Comparison of ENCODE assay signal across 23 cellular contexts in the genomic region with DNA sequence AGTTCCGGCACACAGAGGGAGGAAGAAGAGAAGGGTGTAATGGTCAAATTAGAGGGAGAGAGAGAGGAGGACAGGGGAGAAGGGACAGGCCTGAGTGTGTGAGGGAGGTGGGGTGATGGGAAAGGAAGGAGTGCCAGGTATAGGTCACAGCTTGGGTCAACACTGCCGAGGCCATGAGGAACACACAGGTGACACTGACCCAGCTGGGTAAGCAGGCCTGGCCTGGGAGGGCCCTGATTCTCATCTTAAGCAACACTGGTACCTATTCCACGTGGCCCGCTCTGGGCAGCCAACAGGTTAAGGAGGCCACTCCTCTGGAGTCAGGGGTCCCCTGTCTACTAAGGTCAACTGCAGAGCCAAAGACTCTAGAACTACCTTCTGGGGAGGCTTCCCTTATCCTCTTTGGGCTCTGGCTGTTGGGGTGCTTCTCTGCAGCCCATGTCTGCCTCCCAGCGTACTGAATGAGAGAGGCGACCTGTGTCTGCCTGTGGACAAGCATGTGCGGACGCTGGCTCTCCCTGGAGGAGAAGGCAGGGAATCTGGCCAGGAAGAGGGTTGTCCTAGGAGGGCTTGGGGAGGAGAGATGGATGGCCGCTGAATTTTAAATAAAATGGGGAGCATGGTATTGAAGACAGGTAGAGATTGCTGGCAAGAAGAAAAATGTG. TPM values are rescaled to one million over a fixed set of nuclear protein-coding genes. Genes with fewer than 3 reads are reported as not detected.
DNase-seq lines count a peak whose midpoint lies in the region; ATAC-seq and TF ChIP-seq lines count a peak whose summit lies in the region.
"Had no signal": no experiment of that assay in that cellular context is flagged by ENCODE, and none has a peak within 500 bp of the region (broad histone marks: within the 10 kb centered on the region; RNA-seq: fewer than 3 reads in every experiment).

No MANE protein-coding gene starts in this region.

- no peak for DNase-seq in T-helper 2 cell treated with Interferon-gamma antibody and Interleukin-4, amounts not matched to agents 5 μg/mL and 100 μg/mL, for 36 hours (ENCODE audit: low spot score)
- DNase-seq in T-helper 2 cell (no peak), amniotic epithelial cell (ENCODE audit: low read depth) (peak; percentile 13), right lobe of liver (peak in 2 of 3 donors; percentile 63 to 70), NCI-H2107 (lab: John Stamatoyannopoulos, UW) (no peak)
- DNase-seq in stimulated activated naive B cell treated with anti-CD40 and anti-IgM and Interleukin-4, amounts not matched to agents 10 μg/mL and 1 μg/mL and 100 μg/mL, for 72 hours = no peak
- DNase-seq: activated B cell treated with CpG ODN at 0.5 μM for 24 hours; activated CD4-positive, alpha-beta T cell treated with anti-CD3 and anti-CD28 coated beads, Interleukin-2, amount 50 U/mL, for 48 hours; activated effector memory CD4-positive, alpha-beta T cell treated with anti-CD3 and anti-CD28 coated beads, Interleukin-2, amount 50 U/mL, for 16 hours; CD8-positive, alpha-beta memory T cell; esophagus squamous epithelium; gastrocnemius medialis; immature natural killer cell; naive thymus-derived CD8-positive, alpha-beta T cell; NCI-H1048; NCI-H1694 treated with DMSO at 0.1 percent for 48 hours; NCI-H69 had no signal

- H3K4me1 ChIP-seq in right lobe of liver = peaks cover 0 to 27% (median 11%) of the 10 kb centered on the region in 4 donors
- H3K4me1 ChIP-seq: gastrocnemius medialis, parathyroid adenoma had no signal

- H3K27ac ChIP-seq in right lobe of liver = no peak overlapping the region
- H3K27ac ChIP-seq: esophagus squamous epithelium, gastrocnemius medialis, hepatocyte, parathyroid adenoma had no signal

- intact Hi-C loops in right lobe of liver (cut with DNase I) = no loop called here

- peak; percentile 34 to 78 (median 69) for ATAC-seq in right lobe of liver
- ATAC-seq in stimulated activated naive B cell treated with anti-CD40 and anti-IgM and Interleukin-4, amounts not matched to agents 10 μg/mL and 1 μg/mL and 100 μg/mL, for 72 hours (replicated peaks) = no peak
- no peak for ATAC-seq in SK-N-SH treated with all-trans-retinoic acid at 6 μM for 48 hours
- ATAC-seq in HG03095 (IDR thresholded peaks at IDR 0.05; ENCODE audit: unreplicated experiment) = no peak
- ATAC-seq: gastrocnemius medialis; naive thymus-derived CD8-positive, alpha-beta T cell; sciatic nerve had no signal

- TF ChIP-seq CTCF in right lobe of liver (IDR thresholded peaks at IDR 0.05) = no peak

- 78% methylated on average over 3 of the region's 9 CpGs for WGBS in right lobe of liver (ENCODE audit: insufficient coverage, low coverage, low lambda C conversion rate, missing lambda C conversion rate)

- H3K4me3 Mint-ChIP-seq in T-helper 2 cell treated with Interferon-gamma antibody and Interleukin-4, amounts not matched to agents 5 μg/mL and 100 μg/mL, for 36 hours = no peak overlapping the region
- H3K4me3 Mint-ChIP-seq in stimulated activated naive B cell treated with anti-CD40 and anti-IgM and Interleukin-4, amounts not matched to agents 10 μg/mL and 1 μg/mL and 100 μg/mL, for 72 hours = no peak overlapping the region
- H3K4me3 Mint-ChIP-seq: activated B cell treated with CpG ODN at 0.5 μM for 24 hours; CD8-positive, alpha-beta memory T cell; immature natural killer cell; naive thymus-derived CD8-positive, alpha-beta T cell; type B pancreatic cell had no signal

- TF ChIP-seq POLR2A in right lobe of liver (IDR thresholded peaks at IDR 0.05) = no peak

- peaks cover 47% of the 10 kb centered on the region for H3K4me1 Mint-ChIP-seq in T-helper 2 cell treated with Interferon-gamma antibody and Interleukin-4, amounts not matched to agents 5 μg/mL and 100 μg/mL, for 36 hours (ENCODE audit: low read depth)
- H3K4me1 Mint-ChIP-seq in stimulated activated naive B cell treated with anti-CD40 and anti-IgM and Interleukin-4, amounts not matched to agents 10 μg/mL and 1 μg/mL and 100 μg/mL, for 72 hours = peaks cover 28 to 58% of the 10 kb centered on the region in 2 donors
- H3K4me1 Mint-ChIP-seq: activated B cell treated with CpG ODN at 0.5 μM for 24 hours had no signal

- no peaks in the 10 kb centered on the region for H3K27me3 Mint-ChIP-seq in T-helper 2 cell treated with Interferon-gamma antibody and Interleukin-4, amounts not matched to agents 5 μg/mL and 100 μg/mL, for 36 hours (ENCODE audit: low read depth)
- no peaks in the 10 kb centered on the region for H3K27me3 Mint-ChIP-seq in stimulated activated naive B cell treated with anti-CD40 and anti-IgM and Interleukin-4, amounts not matched to agents 10 μg/mL and 1 μg/mL and 100 μg/mL, for 72 hours
- H3K27me3 Mint-ChIP-seq: CD8-positive, alpha-beta memory T cell; naive thymus-derived CD8-positive, alpha-beta T cell had no signal

- H3K9me3 ChIP-seq in right lobe of liver = no peaks in the 10 kb centered on the region
- H3K9me3 ChIP-seq: esophagus squamous epithelium, gastrocnemius medialis had no signal

- peaks cover 38% of the 10 kb centered on the region for H3K36me3 Mint-ChIP-seq in T-helper 2 cell treated with Interferon-gamma antibody and Interleukin-4, amounts not matched to agents 5 μg/mL and 100 μg/mL, for 36 hours (ENCODE audit: low read depth)
- peaks cover 0 to 2% of the 10 kb centered on the region in 2 donors for H3K36me3 Mint-ChIP-seq in stimulated activated naive B cell treated with anti-CD40 and anti-IgM and Interleukin-4, amounts not matched to agents 10 μg/mL and 1 μg/mL and 100 μg/mL, for 72 hours
- H3K36me3 Mint-ChIP-seq: CD8-positive, alpha-beta memory T cell; naive thymus-derived CD8-positive, alpha-beta T cell; type B pancreatic cell had no signal

- H3K36me3 ChIP-seq in right lobe of liver = no peaks in the 10 kb centered on the region
- H3K36me3 ChIP-seq: esophagus squamous epithelium, gastrocnemius medialis had no signal

- H3K27me3 ChIP-seq in right lobe of liver = no peaks in the 10 kb centered on the region
- H3K27me3 ChIP-seq: esophagus squamous epithelium, gastrocnemius medialis, hepatocyte had no signal

- no peak overlapping the region for H3K4me3 ChIP-seq in right lobe of liver
- H3K4me3 ChIP-seq: esophagus squamous epithelium, gastrocnemius medialis, hepatocyte had no signal

- no peaks in the 10 kb centered on the region for H3K9me3 Mint-ChIP-seq in T-helper 2 cell treated with Interferon-gamma antibody and Interleukin-4, amounts not matched to agents 5 μg/mL and 100 μg/mL, for 36 hours
- no peaks in the 10 kb centered on the region for H3K9me3 Mint-ChIP-seq in stimulated activated naive B cell treated with anti-CD40 and anti-IgM and Interleukin-4, amounts not matched to agents 10 μg/mL and 1 μg/mL and 100 μg/mL, for 72 hours
- H3K9me3 Mint-ChIP-seq: activated B cell treated with CpG ODN at 0.5 μM for 24 hours; CD8-positive, alpha-beta memory T cell; immature natural killer cell; naive thymus-derived CD8-positive, alpha-beta T cell; type B pancreatic cell had no signal

- H3K27ac Mint-ChIP-seq in T-helper 2 cell treated with Interferon-gamma antibody and Interleukin-4, amounts not matched to agents 5 μg/mL and 100 μg/mL, for 36 hours = peak overlapping the region; percentile 26
- peak overlapping the region; percentile 70 for H3K27ac Mint-ChIP-seq in stimulated activated naive B cell treated with anti-CD40 and anti-IgM and Interleukin-4, amounts not matched to agents 10 μg/mL and 1 μg/mL and 100 μg/mL, for 72 hours
- H3K27ac Mint-ChIP-seq: activated B cell treated with CpG ODN at 0.5 μM for 24 hours, type B pancreatic cell had no signal

TF ChIP-seq in SK-N-SH treated with all-trans-retinoic acid at 6 μM for 48 hours, 23 proteins besides CTCF, POLR2A, EP300 and RAD21 (continues in another document):
- TF ChIP-seq ZFP30 (CRISPR knock-in tag; IDR thresholded peaks at IDR 0.05) (no peak), RARB (CRISPR knock-in tag; IDR thresholded peaks at IDR 0.05) (no peak), ZFP3 (CRISPR knock-in tag; IDR thresholded peaks at IDR 0.05) (no peak), TCF4 (CRISPR knock-in tag; IDR thresholded peaks at IDR 0.05; ENCODE audit: borderline replicate concordance) (no peak), ARNTL (CRISPR knock-in tag; IDR thresholded peaks at IDR 0.05; ENCODE audit: borderline replicate concordance, low read depth) (no peak), ISL1 (CRISPR knock-in tag; IDR thresholded peaks at IDR 0.05) (no peak), ESRRG (CRISPR knock-in tag; IDR thresholded peaks at IDR 0.05) (no peak)
- TF ChIP-seq, protein P1, sequence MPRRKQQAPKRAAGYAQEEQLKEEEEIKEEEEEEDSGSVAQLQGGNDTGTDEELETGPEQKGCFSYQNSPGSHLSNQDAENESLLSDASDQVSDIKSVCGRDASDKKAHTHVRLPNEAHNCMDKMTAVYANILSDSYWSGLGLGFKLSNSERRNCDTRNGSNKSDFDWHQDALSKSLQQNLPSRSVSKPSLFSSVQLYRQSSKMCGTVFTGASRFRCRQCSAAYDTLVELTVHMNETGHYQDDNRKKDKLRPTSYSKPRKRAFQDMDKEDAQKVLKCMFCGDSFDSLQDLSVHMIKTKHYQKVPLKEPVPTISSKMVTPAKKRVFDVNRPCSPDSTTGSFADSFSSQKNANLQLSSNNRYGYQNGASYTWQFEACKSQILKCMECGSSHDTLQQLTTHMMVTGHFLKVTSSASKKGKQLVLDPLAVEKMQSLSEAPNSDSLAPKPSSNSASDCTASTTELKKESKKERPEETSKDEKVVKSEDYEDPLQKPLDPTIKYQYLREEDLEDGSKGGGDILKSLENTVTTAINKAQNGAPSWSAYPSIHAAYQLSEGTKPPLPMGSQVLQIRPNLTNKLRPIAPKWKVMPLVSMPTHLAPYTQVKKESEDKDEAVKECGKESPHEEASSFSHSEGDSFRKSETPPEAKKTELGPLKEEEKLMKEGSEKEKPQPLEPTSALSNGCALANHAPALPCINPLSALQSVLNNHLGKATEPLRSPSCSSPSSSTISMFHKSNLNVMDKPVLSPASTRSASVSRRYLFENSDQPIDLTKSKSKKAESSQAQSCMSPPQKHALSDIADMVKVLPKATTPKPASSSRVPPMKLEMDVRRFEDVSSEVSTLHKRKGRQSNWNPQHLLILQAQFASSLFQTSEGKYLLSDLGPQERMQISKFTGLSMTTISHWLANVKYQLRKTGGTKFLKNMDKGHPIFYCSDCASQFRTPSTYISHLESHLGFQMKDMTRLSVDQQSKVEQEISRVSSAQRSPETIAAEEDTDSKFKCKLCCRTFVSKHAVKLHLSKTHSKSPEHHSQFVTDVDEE (CRISPR knock-in tag; IDR thresholded peaks at IDR 0.05) = no peak

RNA-seq across cellular contexts. Expression of a gene that starts 57.6 kb away (rescaled TPM):
- total RNA-seq in right lobe of liver = 10 to 100 TPM in 2 of 6 experiments, 1 to 10 TPM in 4; 1.9 to 12.8 (median 5.7) TPM

Comparison
In these comparisons a context has a peak if more than half of its experiments do, and no peak if none do; other contexts are left out.
1. DNase-seq: peak in amniotic epithelial cell (single experiment) and right lobe of liver (2 of 3); none in T-helper 2 cell treated with Interferon-gamma antibody and Interleukin-4, amounts not matched to agents 5 μg/mL and 100 μg/mL, for 36 hours (single experiment), T-helper 2 cell (0 of 5), stimulated activated naive B cell treated with anti-CD40 and anti-IgM and Interleukin-4, amounts not matched to agents 10 μg/mL and 1 μg/mL and 100 μg/mL, for 72 hours (single experiment) and NCI-H2107 (single experiment).
2. ATAC-seq: peak in right lobe of liver (4 of 4); none in stimulated activated naive B cell treated with anti-CD40 and anti-IgM and Interleukin-4, amounts not matched to agents 10 μg/mL and 1 μg/mL and 100 μg/mL, for 72 hours (0 of 2), SK-N-SH treated with all-trans-retinoic acid at 6 μM for 48 hours (single experiment) and HG03095 (single experiment).